29 cellular contexts compared by ENCODE assay signal in the genomic region with DNA sequence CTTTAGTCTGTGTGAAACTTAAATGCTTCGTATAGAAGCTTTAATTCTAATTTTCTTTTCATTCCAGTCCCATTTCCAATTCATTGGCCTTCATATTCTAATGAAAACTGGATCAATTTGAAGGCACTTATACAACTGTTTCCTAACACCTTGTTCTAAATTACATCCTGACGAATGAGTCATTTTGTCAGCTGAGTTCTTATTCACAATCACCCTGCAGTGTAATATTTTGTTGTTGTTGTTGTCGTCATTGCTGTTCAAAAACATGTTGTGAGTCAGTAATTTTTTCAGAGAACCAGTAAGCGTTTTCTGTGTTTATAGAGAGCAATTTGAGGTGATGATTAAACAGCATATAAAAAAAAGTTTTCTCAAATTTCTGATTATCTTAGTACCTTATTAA.
DNase-seq lines count a peak whose midpoint lies in the region; FAIRE-seq and TF ChIP-seq lines count a peak whose summit lies in the region.
"Had no signal": no experiment of that assay in that cellular context is flagged by ENCODE, and none has a peak within 500 bp of the region (broad histone marks: within the 10 kb centered on the region; RNA-seq: fewer than 3 reads in every experiment).

No MANE protein-coding gene starts in this region.

- POLR2A ChIA-PET in RWPE1 (lab: Yijun Ruan, JAX; ENCODE audit: low non-redundant PET), result no interaction called here

- peak; percentile 15 for FAIRE-seq in H54 (lab: Jason Lieb, UNC)
- FAIRE-seq: GM12878 had no signal

- no peak for DNase-seq in H54 (ENCODE audit: insufficient read length, low spot score)
- DNase-seq in RWPE1 (ENCODE audit: low spot score), result peak; percentile 30
- peak; percentile 29 to 79 for DNase-seq in dermis microvascular lymphatic vessel endothelial cell (ENCODE audit: low read depth in 2 of 2)
- DNase-seq in kidney tubule cell (ENCODE audit: low spot score), result peak; percentile 6
- DNase-seq in NCI-H1694 (lab: John Stamatoyannopoulos, UW), result no peak
- DNase-seq in LoVo (ENCODE audit: low spot score), result no peak
- DNase-seq in NCI-H748 (lab: John Stamatoyannopoulos, UW; ENCODE audit: unreplicated experiment), result no peak
- no peak for DNase-seq in nucleus accumbens (lab: John Stamatoyannopoulos, UW)
- DNase-seq: activated CD4-positive, alpha-beta T cell treated with anti-CD3 and anti-CD28 coated beads, Interleukin-2, amount 50 U/mL, for 4 hours; activated CD8-positive, alpha-beta memory T cell treated with anti-CD3 and anti-CD28 coated beads, Interleukin-2, amount 10 ng/mL, durations not matched to agents 7 days and 5 days; activated gamma-delta T cell; activated naive CD8-positive, alpha-beta T cell treated with anti-CD3 and anti-CD28 coated beads, Interleukin-2, amount 10 ng/mL, durations not matched to agents 7 days and 5 days; activated T-cell treated with anti-CD3 and anti-CD28 coated beads, Interleukin-2, amount 50 U/mL, for 4 hours; CD8-positive, alpha-beta memory T cell; cerebellar nuclear complex; DMS 273 treated with DMSO at 0.1 percent for 48 hours; dorsolateral prefrontal cortex; GOT3; islet precursor cell; left ventricle myocardium superior; MV-4-11; naive B cell; NCI-H1436 treated with DMSO at 0.1 percent for 48 hours; NCI-H774; posterior cingulate gyrus; T-helper 1 cell had no signal

- no peak for TF ChIP-seq CTCF in RWPE1 (conservative IDR thresholded peaks at IDR 0.05; ENCODE audit: low read depth)

- CTCF ChIA-PET in RWPE1 (lab: Yijun Ruan, JAX), result interaction anchor here (0.5 kb wide), 1 partner anchor 234 kb away, joined by 3 read pairs; no protein-coding TSS in a partner anchor

- TF ChIP-seq POLR2A in H54 (IDR thresholded peaks at IDR 0.05; ENCODE audit: low read depth, low read length), result no peak

- no peak overlapping the region for H3K27ac ChIP-seq in RWPE1
- H3K27ac ChIP-seq: dorsolateral prefrontal cortex, HL-60, SK-N-MC had no signal

Comparison
In these comparisons a context has a peak if more than half of its experiments do, and no peak if none do; other contexts are left out.
1. DNase-seq: peak in RWPE1 (single experiment), dermis microvascular lymphatic vessel endothelial cell (2 of 2) and kidney tubule cell (single experiment); none in H54 (single experiment), NCI-H1694 (single experiment), LoVo (single experiment), NCI-H748 (single experiment) and nucleus accumbens (0 of 56).